Comparison of ENCODE assay signal across 15 cellular contexts in the genomic region with DNA sequence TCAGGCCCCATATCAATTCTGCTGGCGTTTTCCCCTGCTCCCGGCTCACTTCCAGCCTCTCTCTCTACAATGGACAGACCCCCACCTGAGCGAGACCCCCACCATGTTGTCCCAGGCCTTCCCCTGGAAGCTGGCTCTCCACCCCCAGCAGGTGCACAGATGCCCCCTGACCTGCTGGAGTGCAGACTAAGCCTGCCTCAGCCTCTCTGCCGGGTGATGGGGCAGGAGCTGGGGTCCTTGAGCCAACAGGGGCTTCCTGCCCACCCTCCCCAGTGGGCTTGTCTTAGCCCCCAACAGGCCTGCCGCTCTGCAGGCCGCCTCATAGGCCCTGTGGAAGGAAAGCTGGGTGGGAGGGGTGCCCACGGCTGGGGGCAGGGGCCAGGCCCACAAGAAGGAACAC. TPM values are rescaled to one million over a fixed set of nuclear protein-coding genes. Genes with fewer than 3 reads are reported as not detected.
DNase-seq lines count a peak whose midpoint lies in the region; ATAC-seq and TF ChIP-seq lines count a peak whose summit lies in the region.
"Had no signal": no experiment of that assay in that cellular context is flagged by ENCODE, and none has a peak within 500 bp of the region (broad histone marks: within the 10 kb centered on the region; RNA-seq: fewer than 3 reads in every experiment).

No MANE protein-coding gene starts in this region.

- H3K9me3 Mint-ChIP-seq in activated CD8-positive, alpha-beta T cell treated with anti-CD3 and anti-CD28 coated beads, Interleukin-2, amount 10 ng/mL, durations not matched to agents 7 days and 5 days (ENCODE audit: insufficient read depth): no peaks in the 10 kb centered on the region
- H3K9me3 Mint-ChIP-seq in activated CD8-positive, alpha-beta T cell treated with anti-CD3 and anti-CD28 coated beads for 36 hours: no peaks in the 10 kb centered on the region
- H3K9me3 Mint-ChIP-seq in activated T-helper 17 cell treated with anti-CD3 and anti-CD28 coated beads, Interleukin-2, amount 50 U/mL, for 72 hours: no peaks in the 10 kb centered on the region
- H3K9me3 Mint-ChIP-seq in endodermal cell: no peaks in the 10 kb centered on the region
- H3K9me3 Mint-ChIP-seq: CD4-positive, CD25-positive, alpha-beta regulatory T cell had no signal

- peak overlapping the region; percentile 57 for H2BK5ac ChIP-seq in neuronal stem cell (ENCODE audit: low read length)

- no peak overlapping the region for H3K9ac ChIP-seq in endodermal cell (ENCODE audit: extremely low read depth, low read length, poor library complexity, severe bottlenecking)
- H3K9ac ChIP-seq in neuronal stem cell (ENCODE audit: low read depth, low read length, poor library complexity): peak overlapping the region; percentile 7

- no peak overlapping the region for H3K23ac ChIP-seq in neuronal stem cell (ENCODE audit: low read depth, low read length, poor library complexity)

- H3K27me3 ChIP-seq in endodermal cell (ENCODE audit: control insufficient read depth, insufficient read depth, low read length, poor library complexity, severe bottlenecking) (peaks cover 42% of the 10 kb centered on the region), neuronal stem cell (ENCODE audit: control insufficient read depth in 3 of 3, insufficient read depth in 3 of 3, low read depth in 1 of 3, low read length in 3 of 3) (peaks cover 2 to 89% (median 28%) of the 10 kb centered on the region in 3 experiments), vagina (no peaks in the 10 kb centered on the region)

- H3K18ac ChIP-seq in neuronal stem cell (ENCODE audit: low read length): peak overlapping the region; percentile 53

- H2AFZ ChIP-seq in neuronal stem cell (ENCODE audit: low read length): no peak overlapping the region

- no peak overlapping the region for H2BK12ac ChIP-seq in neuronal stem cell (ENCODE audit: low read length)

- no peak overlapping the region for H3K4me2 ChIP-seq in neuronal stem cell (ENCODE audit: insufficient read depth, low read length, poor library complexity, severe bottlenecking)
- H3K4me2 ChIP-seq: A549 had no signal

- H4K8ac ChIP-seq in neuronal stem cell (ENCODE audit: low read depth, low read length): no peak overlapping the region

- POLR2A ChIA-PET in activated CD8-positive, alpha-beta T cell treated with anti-CD3 and anti-CD28 coated beads, Interleukin-2, amount 10 ng/mL, durations not matched to agents 7 days and 5 days (lab: Charles Lee): no interaction called here
- POLR2A ChIA-PET in activated CD8-positive, alpha-beta T cell treated with anti-CD3 and anti-CD28 coated beads for 36 hours (lab: Charles Lee): interaction anchor here (1.5 kb wide), 1 partner anchor 9 kb away, joined by 5 read pairs; no protein-coding TSS in a partner anchor

- peak overlapping the region; percentile 40 for H3K14ac ChIP-seq in neuronal stem cell (ENCODE audit: low read length)

- H2BK120ac ChIP-seq in neuronal stem cell (ENCODE audit: low read depth, low read length): peak overlapping the region; percentile 49

- H3K4me1 ChIP-seq in endodermal cell (ENCODE audit: control insufficient read depth, insufficient read depth, low read length) (no peaks in the 10 kb centered on the region), neuronal stem cell (ENCODE audit: control insufficient read depth in 2 of 2, insufficient read depth in 1 of 2, low read depth in 1 of 2, low read length in 2 of 2) (peaks cover 17 to 22% of the 10 kb centered on the region in 2 donors), vagina (peaks cover 20% of the 10 kb centered on the region)
- H3K4me1 ChIP-seq: A549 had no signal

- H3K4me3 Mint-ChIP-seq in activated CD8-positive, alpha-beta T cell treated with anti-CD3 and anti-CD28 coated beads, Interleukin-2, amount 10 ng/mL, durations not matched to agents 7 days and 5 days: no peak overlapping the region
- no peak overlapping the region for H3K4me3 Mint-ChIP-seq in activated CD8-positive, alpha-beta T cell treated with anti-CD3 and anti-CD28 coated beads for 36 hours
- H3K4me3 Mint-ChIP-seq in activated T-helper 17 cell treated with anti-CD3 and anti-CD28 coated beads, Interleukin-2, amount 50 U/mL, for 72 hours: peak overlapping the region; percentile 27
- H3K4me3 Mint-ChIP-seq in endodermal cell: no peak overlapping the region

- H3K36me3 Mint-ChIP-seq in activated CD8-positive, alpha-beta T cell treated with anti-CD3 and anti-CD28 coated beads, Interleukin-2, amount 10 ng/mL, durations not matched to agents 7 days and 5 days (ENCODE audit: low read depth): no peaks in the 10 kb centered on the region
- H3K36me3 Mint-ChIP-seq in activated CD8-positive, alpha-beta T cell treated with anti-CD3 and anti-CD28 coated beads for 36 hours (ENCODE audit: low read depth): no peaks in the 10 kb centered on the region
- H3K36me3 Mint-ChIP-seq in activated T-helper 17 cell treated with anti-CD3 and anti-CD28 coated beads, Interleukin-2, amount 50 U/mL, for 72 hours (ENCODE audit: low read depth): no peaks in the 10 kb centered on the region
- no peaks in the 10 kb centered on the region for H3K36me3 Mint-ChIP-seq in endodermal cell (ENCODE audit: low read depth)
- H3K36me3 Mint-ChIP-seq: CD4-positive, CD25-positive, alpha-beta regulatory T cell had no signal

- ATAC-seq in activated CD8-positive, alpha-beta T cell treated with anti-CD3 and anti-CD28 coated beads, Interleukin-2, amount 10 ng/mL, durations not matched to agents 7 days and 5 days: no peak
- ATAC-seq in activated CD8-positive, alpha-beta T cell treated with anti-CD3 and anti-CD28 coated beads for 36 hours: no peak
- no peak for ATAC-seq in activated T-helper 17 cell treated with anti-CD3 and anti-CD28 coated beads, Interleukin-2, amount 50 U/mL, for 72 hours (replicated peaks)
- ATAC-seq: PC-3 had no signal

- no peak for DNase-seq in activated CD8-positive, alpha-beta T cell treated with anti-CD3 and anti-CD28 coated beads, Interleukin-2, amount 10 ng/mL, durations not matched to agents 7 days and 5 days
- no peak for DNase-seq in activated CD8-positive, alpha-beta T cell treated with anti-CD3 and anti-CD28 coated beads for 36 hours
- DNase-seq in endodermal cell: no peak
- no peak for DNase-seq in neuronal stem cell (ENCODE audit: low spot score)
- no peak for DNase-seq in RKO (ENCODE audit: low spot score)
- DNase-seq in NCI-H1436 treated with DMSO at 0.1 percent for 48 hours (lab: John Stamatoyannopoulos, UW): no peak
- no peak for DNase-seq in vagina (ENCODE audit: extremely low spot score in 2 of 2)
- DNase-seq: GF-D8, HCEC 1CT, NCI-H2107, NCI-H526 treated with DMSO at 0.1 percent for 48 hours, PC-3 had no signal

- H3K4me1 Mint-ChIP-seq in activated CD8-positive, alpha-beta T cell treated with anti-CD3 and anti-CD28 coated beads, Interleukin-2, amount 10 ng/mL, durations not matched to agents 7 days and 5 days (ENCODE audit: low read depth): peaks cover 40% of the 10 kb centered on the region
- H3K4me1 Mint-ChIP-seq in activated CD8-positive, alpha-beta T cell treated with anti-CD3 and anti-CD28 coated beads for 36 hours (ENCODE audit: low read depth): peaks cover 32% of the 10 kb centered on the region
- H3K4me1 Mint-ChIP-seq in activated T-helper 17 cell treated with anti-CD3 and anti-CD28 coated beads, Interleukin-2, amount 50 U/mL, for 72 hours: peaks cover 26% of the 10 kb centered on the region
- peaks cover 12% of the 10 kb centered on the region for H3K4me1 Mint-ChIP-seq in endodermal cell

- WGBS in endodermal cell (ENCODE audit: insufficient coverage in 1 of 2, insufficient read length in 1 of 2), 2 experiments: 84% methylated on average over 7 of the region's 7 CpGs; no CpG with 5 or more reads in 1 of the 2 experiments
- no CpG with 5 or more reads among the region's 7 CpGs for WGBS in neuronal stem cell (ENCODE audit: extremely low coverage in 2 of 2, insufficient read length in 2 of 2, insufficient replicate concordance in 1 of 2), 2 donors

- TF ChIP-seq POLR2A in vagina (IDR thresholded peaks at IDR 0.05): no peak

- H3K79me1 ChIP-seq in neuronal stem cell (ENCODE audit: low read depth, low read length): no peaks in the 10 kb centered on the region

- no peak overlapping the region for H4K91ac ChIP-seq in neuronal stem cell (ENCODE audit: low read depth, low read length, poor library complexity)

- no peak overlapping the region for H3K4ac ChIP-seq in neuronal stem cell (ENCODE audit: low read length)

- H3K27ac ChIP-seq in endodermal cell (ENCODE audit: low read depth, low read length) (peak overlapping the region; percentile 44), neuronal stem cell (replicated peaks; ENCODE audit: low read length) (no peak overlapping the region), vagina (no peak overlapping the region)
- H3K27ac ChIP-seq: A549 had no signal

- H3K36me3 ChIP-seq in endodermal cell (ENCODE audit: control insufficient read depth, insufficient read depth, low read length): no peaks in the 10 kb centered on the region
- no peaks in the 10 kb centered on the region for H3K36me3 ChIP-seq in neuronal stem cell (replicated peaks in 1 of 2; ENCODE audit: control insufficient read depth in 2 of 2, insufficient read depth in 2 of 2, low read length in 2 of 2)
- H3K36me3 ChIP-seq in vagina: no peaks in the 10 kb centered on the region

- peak overlapping the region; percentile 66 for H2AK5ac ChIP-seq in neuronal stem cell (ENCODE audit: low read depth, low read length)

- H3K9me3 ChIP-seq in endodermal cell (ENCODE audit: control insufficient read depth, low read length) (no peaks in the 10 kb centered on the region), neuronal stem cell (replicated peaks in 1 of 2; ENCODE audit: control insufficient read depth in 2 of 2, insufficient read depth in 1 of 2, low read depth in 1 of 2, low read length in 2 of 2) (no peaks in the 10 kb centered on the region), vagina (no peaks in the 10 kb centered on the region)
- H3K9me3 ChIP-seq: A549 had no signal

- H3K27me3 Mint-ChIP-seq in activated CD8-positive, alpha-beta T cell treated with anti-CD3 and anti-CD28 coated beads, Interleukin-2, amount 10 ng/mL, durations not matched to agents 7 days and 5 days (ENCODE audit: low read depth): peaks cover 70% of the 10 kb centered on the region
- peaks cover 59% of the 10 kb centered on the region for H3K27me3 Mint-ChIP-seq in activated CD8-positive, alpha-beta T cell treated with anti-CD3 and anti-CD28 coated beads for 36 hours
- H3K27me3 Mint-ChIP-seq in activated T-helper 17 cell treated with anti-CD3 and anti-CD28 coated beads, Interleukin-2, amount 50 U/mL, for 72 hours: peaks cover 49% of the 10 kb centered on the region
- peaks cover 43% of the 10 kb centered on the region for H3K27me3 Mint-ChIP-seq in endodermal cell (ENCODE audit: insufficient read depth)

- no peak overlapping the region for H2BK15ac ChIP-seq in neuronal stem cell (ENCODE audit: low read length)

- peak overlapping the region; percentile 16 for H3K27ac Mint-ChIP-seq in activated CD8-positive, alpha-beta T cell treated with anti-CD3 and anti-CD28 coated beads, Interleukin-2, amount 10 ng/mL, durations not matched to agents 7 days and 5 days
- no peak overlapping the region for H3K27ac Mint-ChIP-seq in activated CD8-positive, alpha-beta T cell treated with anti-CD3 and anti-CD28 coated beads for 36 hours
- no peak overlapping the region for H3K27ac Mint-ChIP-seq in activated T-helper 17 cell treated with anti-CD3 and anti-CD28 coated beads, Interleukin-2, amount 50 U/mL, for 72 hours
- no peak overlapping the region for H3K27ac Mint-ChIP-seq in endodermal cell

- intact Hi-C loops in activated CD8-positive, alpha-beta T cell treated with anti-CD3 and anti-CD28 coated beads for 36 hours (cut with micrococcal nuclease): no loop called here
- intact Hi-C loops in vagina (cut with DNase I): no loop called here

- no peak for TF ChIP-seq CTCF in activated CD8-positive, alpha-beta T cell treated with anti-CD3 and anti-CD28 coated beads for 36 hours (IDR thresholded peaks at IDR 0.05)
- TF ChIP-seq CTCF in endodermal cell (conservative IDR thresholded peaks at IDR 0.05) (no peak), vagina (IDR thresholded peaks at IDR 0.05) (no peak)

- CTCF ChIA-PET in activated CD8-positive, alpha-beta T cell treated with anti-CD3 and anti-CD28 coated beads, Interleukin-2, amount 10 ng/mL, durations not matched to agents 7 days and 5 days (lab: Charles Lee): interaction anchor here (1.2 to 1.3 kb wide), 2 partner anchors 101 to 149 kb away, joined by 3 to 4 read pairs; no protein-coding TSS in a partner anchor
- CTCF ChIA-PET in activated CD8-positive, alpha-beta T cell treated with anti-CD3 and anti-CD28 coated beads for 36 hours (lab: Charles Lee): interaction anchor here (1.3 to 1.5 kb wide), 2 partner anchors 12 to 106 kb away, joined by 3 read pairs; no protein-coding TSS in a partner anchor

- no peak overlapping the region for H3K4me3 ChIP-seq in endodermal cell (ENCODE audit: low read length)
- no peak overlapping the region for H3K4me3 ChIP-seq in neuronal stem cell (ENCODE audit: low read length in 2 of 2)
- no peak overlapping the region for H3K4me3 ChIP-seq in vagina
- H3K4me3 ChIP-seq: A549 had no signal

RNA-seq across cellular contexts. Expression of a gene that starts 10.0 kb away (rescaled TPM):
- total RNA-seq in activated CD8-positive, alpha-beta T cell treated with anti-CD3 and anti-CD28 coated beads, Interleukin-2, amount 10 ng/mL, durations not matched to agents 7 days and 5 days: under 1 TPM; 0.05 to 0.08 TPM
- under 1 TPM; 0.51 to 0.52 TPM for total RNA-seq in activated CD8-positive, alpha-beta T cell treated with anti-CD3 and anti-CD28 coated beads for 36 hours
- total RNA-seq in activated T-helper 17 cell treated with anti-CD3 and anti-CD28 coated beads, Interleukin-2, amount 50 U/mL, for 72 hours: 1 to 10 TPM in 1 of 2 donors, under 1 TPM in 1; 0.24 to 2.2 TPM
- total RNA-seq in endodermal cell: under 1 TPM; 0.40 to 0.46 TPM
- polyA plus RNA-seq in endodermal cell (2013, experiment 1 of 2): 2.1 TPM
- 1.7 TPM for polyA plus RNA-seq in endodermal cell (2013, experiment 2 of 2)
- 0.78 TPM for polyA plus RNA-seq in neuronal stem cell (2013, experiment 1 of 2)
- polyA plus RNA-seq in neuronal stem cell (2013, experiment 2 of 2): 0.86 TPM
- not detected for total RNA-seq in vagina
- polyA plus RNA-seq: CD4-positive, CD25-positive, alpha-beta regulatory T cell had no signal
